Comparison of ENCODE assay signal across 21 cellular contexts in genomic region chr3:61967019-61967418, GRCh38.
DNase-seq lines count a peak whose midpoint lies in the region; ATAC-seq and TF ChIP-seq lines count a peak whose summit lies in the region.
"Had no signal": no experiment of that assay in that cellular context is flagged by ENCODE, and none has a peak within 500 bp of the region (broad histone marks: within the 10 kb centered on the region; RNA-seq: fewer than 3 reads in every experiment).

No MANE protein-coding gene starts in this region.

- POLR2A ChIA-PET in SK-N-SH (lab: Yijun Ruan, JAX): no interaction called here

- no peaks in the 10 kb centered on the region for H3K36me3 Mint-ChIP-seq in endodermal cell (ENCODE audit: low read depth)
- H3K36me3 Mint-ChIP-seq: CD14-positive monocyte; CD8-positive, alpha-beta T cell had no signal

- H3K4me1 Mint-ChIP-seq in endodermal cell: peaks cover 14% of the 10 kb centered on the region
- H3K4me1 Mint-ChIP-seq: CD14-positive monocyte had no signal

- intact Hi-C loops in thyroid gland (cut with DNase I) (no loop called here), left ventricle myocardium superior (cut with micrococcal nuclease) (no loop called here)

- no peaks in the 10 kb centered on the region for H3K27me3 Mint-ChIP-seq in endodermal cell (ENCODE audit: insufficient read depth)
- H3K27me3 Mint-ChIP-seq: CD4-positive, alpha-beta T cell had no signal

- 66% methylated on average over 2 of the region's 2 CpGs for WGBS in SK-N-SH (ENCODE audit: low lambda C conversion rate)
- 90 to 100% methylated on average over 1 to 2 of the region's 2 CpGs for WGBS in endodermal cell (ENCODE audit: insufficient coverage in 1 of 2, insufficient read length in 1 of 2), 2 experiments
- WGBS in mesodermal cell (ENCODE audit: insufficient coverage in 2 of 2), 2 experiments: 60 to 80% methylated on average over 1 of the region's 2 CpGs
- WGBS in thyroid gland, 2 donors: 91 to 95% methylated on average over 2 of the region's 2 CpGs

- H3K27ac ChIP-seq in SK-N-SH (ENCODE audit: low read depth in 2 of 2, low read length in 1 of 2): no peak overlapping the region
- H3K27ac ChIP-seq in endodermal cell (ENCODE audit: low read depth, low read length): no peak overlapping the region
- H3K27ac ChIP-seq in mesodermal cell (ENCODE audit: low read depth, low read length, severe bottlenecking): peak overlapping the region; percentile 32
- H3K27ac ChIP-seq in thyroid gland: peak overlapping the region in 2 of 3 donors; percentile 1 to 62
- H3K27ac ChIP-seq: 22Rv1, A549, BLaER1 had no signal

- no peak overlapping the region for H3K4me3 ChIP-seq in SK-N-SH (ENCODE audit: low read depth in 2 of 2, low read length in 1 of 2)
- H3K4me3 ChIP-seq in endodermal cell (ENCODE audit: low read length): no peak overlapping the region
- H3K4me3 ChIP-seq in mesodermal cell (ENCODE audit: extremely low read depth, insufficient read depth, low read length, poor library complexity, severe bottlenecking): no peak overlapping the region
- H3K4me3 ChIP-seq in thyroid gland (replicated peaks in 1 of 3): no peak overlapping the region
- H3K4me3 ChIP-seq: A549, BLaER1 had no signal

- H3F3A ChIP-seq in SK-N-SH (replicated peaks; ENCODE audit: insufficient read depth): no peaks in the 10 kb centered on the region

- H3K27me3 ChIP-seq in SK-N-SH (ENCODE audit: insufficient read depth) (no peaks in the 10 kb centered on the region), endodermal cell (ENCODE audit: control insufficient read depth, insufficient read depth, low read length, poor library complexity, severe bottlenecking) (no peaks in the 10 kb centered on the region), thyroid gland (no peaks in the 10 kb centered on the region)
- H3K27me3 ChIP-seq: BE2C, BLaER1 had no signal

- H3K79me2 ChIP-seq in SK-N-SH (ENCODE audit: insufficient read depth): peaks cover 12% of the 10 kb centered on the region

- CTCF ChIA-PET in SK-N-SH (lab: Yijun Ruan, JAX): no interaction called here

- DNase-seq in SK-N-SH: peak; percentile 12
- DNase-seq in endodermal cell: no peak
- DNase-seq in thyroid gland: no peak
- DNase-seq in left ventricle myocardium superior: no peak
- no peak for DNase-seq in pons (ENCODE audit: low spot score)
- no peak for DNase-seq in NCI-H1048 (lab: John Stamatoyannopoulos, UW)
- DNase-seq: AML-193; BE2C; C1 segment of cervical spinal cord; Calu3; CD4-positive, alpha-beta T cell; CD8-positive, alpha-beta T cell; DMS79 treated with DMSO at 0.1 percent for 48 hours; GF-D8 had no signal

- H3K36me3 ChIP-seq in SK-N-SH (replicated peaks in 1 of 2; ENCODE audit: control insufficient read depth in 1 of 2, insufficient read depth in 2 of 2, low read length in 1 of 2) (no peaks in the 10 kb centered on the region), endodermal cell (ENCODE audit: control insufficient read depth, insufficient read depth, low read length) (no peaks in the 10 kb centered on the region), mesodermal cell (ENCODE audit: control insufficient read depth, insufficient read depth, low read length) (no peaks in the 10 kb centered on the region), thyroid gland (no peaks in the 10 kb centered on the region)
- H3K36me3 ChIP-seq: BE2C, BLaER1 had no signal

- no peak overlapping the region for H3K4me3 Mint-ChIP-seq in endodermal cell
- H3K4me3 Mint-ChIP-seq: CD14-positive monocyte; CD4-positive, alpha-beta T cell; CD8-positive, alpha-beta T cell had no signal

- TF ChIP-seq POLR2A in thyroid gland (IDR thresholded peaks at IDR 0.05): no peak

- no peak overlapping the region for H2AFZ ChIP-seq in SK-N-SH (ENCODE audit: low read depth)

- H3K9me2 ChIP-seq in SK-N-SH: no peaks in the 10 kb centered on the region

- H3K9me3 ChIP-seq in SK-N-SH (no peaks in the 10 kb centered on the region), endodermal cell (ENCODE audit: control insufficient read depth, low read length) (no peaks in the 10 kb centered on the region), mesodermal cell (ENCODE audit: control insufficient read depth, low read length) (no peaks in the 10 kb centered on the region), thyroid gland (no peaks in the 10 kb centered on the region)
- H3K9me3 ChIP-seq: A549, BE2C, BLaER1, Caco-2 had no signal

- H3K4me1 ChIP-seq in SK-N-SH (ENCODE audit: control insufficient read depth in 1 of 2, insufficient read depth in 2 of 2, low read depth in 1 of 2, low read length in 1 of 2) (peaks cover 0 to 15% of the 10 kb centered on the region in 2 experiments; a peak in 1 of 4 replicates), endodermal cell (ENCODE audit: control insufficient read depth, insufficient read depth, low read length) (no peaks in the 10 kb centered on the region), mesodermal cell (ENCODE audit: control insufficient read depth, insufficient read depth, low read length, poor library complexity, severe bottlenecking) (peaks cover 20% of the 10 kb centered on the region), thyroid gland (peaks cover 0 to 14% of the 10 kb centered on the region in 2 donors)
- H3K4me1 ChIP-seq: BE2C, BLaER1 had no signal

- H3K9ac ChIP-seq in SK-N-SH (no peak overlapping the region), endodermal cell (ENCODE audit: extremely low read depth, low read length, poor library complexity, severe bottlenecking) (no peak overlapping the region)
- H3K9ac ChIP-seq: BLaER1 had no signal

- ATAC-seq in SK-N-SH treated with all-trans-retinoic acid at 6 μM for 48 hours (no peak), left ventricle myocardium superior (no peak)
- ATAC-seq: A549; CD8-positive, alpha-beta T cell had no signal

- H3K4me2 ChIP-seq in SK-N-SH: no peak overlapping the region
- H3K4me2 ChIP-seq: A549, BLaER1 had no signal

- H4K20me1 ChIP-seq in SK-N-SH (ENCODE audit: insufficient read depth): no peaks in the 10 kb centered on the region
- H4K20me1 ChIP-seq: BLaER1 had no signal

- no peak for TF ChIP-seq CTCF in SK-N-SH (IDR thresholded peaks at IDR 0.05)
- TF ChIP-seq CTCF in endodermal cell (conservative IDR thresholded peaks at IDR 0.05): no peak
- TF ChIP-seq CTCF in thyroid gland (IDR thresholded peaks at IDR 0.05): no peak

- peak overlapping the region; percentile 30 for H3K27ac Mint-ChIP-seq in endodermal cell
- H3K27ac Mint-ChIP-seq: CD14-positive monocyte; CD4-positive, alpha-beta T cell; CD8-positive, alpha-beta T cell had no signal

- no peaks in the 10 kb centered on the region for H3K9me3 Mint-ChIP-seq in endodermal cell
- H3K9me3 Mint-ChIP-seq: CD4-positive, alpha-beta T cell had no signal

- TF ChIP-seq EP300 in SK-N-SH (IDR thresholded peaks at IDR 0.05; ENCODE audit: borderline replicate concordance in 1 of 2, low read depth in 1 of 2, low read length in 1 of 2): no peak

- TF ChIP-seq RAD21 in SK-N-SH (IDR thresholded peaks at IDR 0.05; ENCODE audit: low read length): no peak

TF ChIP-seq in SK-N-SH, 30 proteins besides CTCF, POLR2A, EP300 and RAD21:
- no peak for TF ChIP-seq NRF1 (IDR thresholded peaks at IDR 0.05; ENCODE audit: low read depth, low read length)
- no peak for TF ChIP-seq REST (IDR thresholded peaks at IDR 0.05; ENCODE audit: low read depth, low read length)

TF ChIP-seq in SK-N-SH treated with all-trans-retinoic acid at 6 μM for 48 hours, 23 proteins besides CTCF, POLR2A, EP300 and RAD21:
- TF ChIP-seq ZFP30 (CRISPR knock-in tag; IDR thresholded peaks at IDR 0.05) (no peak), CSRNP3 (CRISPR knock-in tag; IDR thresholded peaks at IDR 0.05) (no peak), TOX (CRISPR knock-in tag; IDR thresholded peaks at IDR 0.05; ENCODE audit: borderline replicate concordance) (no peak)

Comparison
In these comparisons a context has a peak if more than half of its experiments do, and no peak if none do; other contexts are left out.
1. H3K27ac ChIP-seq: peak in mesodermal cell (single experiment) and thyroid gland (2 of 3); none in SK-N-SH (0 of 2) and endodermal cell (single experiment).